In the genomic region with DNA sequence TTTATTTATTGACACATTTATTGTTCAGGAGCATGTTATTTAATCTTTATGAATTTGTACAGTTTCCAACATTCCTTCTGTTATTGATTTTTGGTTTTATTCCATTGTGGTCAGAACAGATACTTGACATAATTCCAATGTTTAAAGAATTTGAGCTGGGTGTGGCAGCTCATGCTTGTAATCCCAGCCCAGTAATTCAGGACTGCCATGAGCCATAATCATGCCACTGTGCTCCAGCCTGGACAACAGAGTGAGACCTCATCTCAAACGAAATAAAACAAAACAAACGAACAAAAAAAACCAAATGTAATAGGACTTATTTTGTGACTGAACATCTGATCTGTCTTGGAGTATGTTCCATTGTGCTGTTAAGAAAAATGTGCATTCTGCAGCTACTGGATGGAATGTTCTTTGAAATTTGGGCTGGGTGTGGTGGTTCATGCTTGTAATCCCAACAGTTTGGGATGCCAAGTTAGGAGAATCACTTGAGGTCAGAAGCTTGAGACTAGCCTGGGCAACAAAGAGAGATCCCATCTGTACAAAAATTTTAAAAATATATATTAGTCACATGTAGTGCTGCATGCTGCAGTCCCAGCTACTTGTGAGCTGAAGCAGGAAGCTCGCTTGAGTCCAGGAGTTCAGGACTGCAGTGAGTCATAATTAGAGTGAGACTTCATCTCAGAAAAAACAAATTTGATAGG, we compare ENCODE assay signal across 1 cellular context.
TF ChIP-seq lines count a peak whose summit lies in the region.

No MANE protein-coding gene starts in this region.

TF ChIP-seq in H1, 55 proteins besides CTCF, POLR2A, EP300 and RAD21 (continued from another document):
- TF ChIP-seq POLR2AphosphoS5 (IDR thresholded peaks at IDR 0.05; ENCODE audit: low read depth, low read length), result no peak
- no peak for TF ChIP-seq EZH2 (IDR thresholded peaks at IDR 0.05; ENCODE audit: low read depth, low read length, severe bottlenecking)
- no peak for TF ChIP-seq SIN3A (conservative IDR thresholded peaks at IDR 0.05 in 1 of 2, IDR thresholded peaks at IDR 0.05 in 1 of 2; ENCODE audit: low read depth in 1 of 2, low read length in 2 of 2)
- no peak for TF ChIP-seq NRF1 (IDR thresholded peaks at IDR 0.05; ENCODE audit: low read depth, low read length)
- no peak for TF ChIP-seq NANOG (IDR thresholded peaks at IDR 0.05; ENCODE audit: insufficient read depth, low read depth, low read length, poor library complexity, severe bottlenecking)
- no peak for TF ChIP-seq TCF12 (IDR thresholded peaks at IDR 0.05; ENCODE audit: low read depth, low read length)
- TF ChIP-seq TBP (IDR thresholded peaks at IDR 0.05; ENCODE audit: low read depth, low read length), result no peak
- TF ChIP-seq ASH2L (IDR thresholded peaks at IDR 0.05; ENCODE audit: low read length), result no peak
- no peak for TF ChIP-seq YY1 (IDR thresholded peaks at IDR 0.05; ENCODE audit: low read depth, low read length)
- no peak for TF ChIP-seq BRCA1 (IDR thresholded peaks at IDR 0.05; ENCODE audit: low read depth, low read length)
TF ChIP-seq in H1: peak in this region for 0.
